28 cellular contexts compared by ENCODE assay signal in genomic region chr13:111483621-111483987, GRCh38.
"Had no signal": no experiment of that assay in that cellular context is flagged by ENCODE, and none has a peak within 500 bp of the region (broad histone marks: within the 10 kb centered on the region; RNA-seq: fewer than 3 reads in every experiment).

No MANE protein-coding gene starts in this region.

- H3K4me3 ChIP-seq: colonic mucosa, gastrocnemius medialis, heart left ventricle, lower lobe of right lung, mucosa of descending colon, pancreas, right lobe of liver, suprapubic skin, thyroid gland, uterus had no signal

- DNase-seq: effector CD8-positive, alpha-beta T cell; endodermal cell; foreskin fibroblast; gastrocnemius medialis; heart left ventricle; hippocampal formation; kidney glomerular epithelial cell; left colon; left ventricle myocardium superior; lower lobe of right lung; mucosa of descending colon; naive B cell; small intestine; stimulated activated CD4-positive, alpha-beta T cell treated with anti-CD3 and anti-CD28 coated beads, Interleukin-15, amount 100 ng/mL, for 24 hours; stimulated activated CD4-positive, alpha-beta T cell treated with anti-CD3 and anti-CD28 coated beads, Interleukin-2, amount 100 ng/mL, for 48 hours; stimulated activated naive B cell treated with anti-CD40 and anti-IgM and Interleukin-4, amounts not matched to agents 10 μg/mL and 1 μg/mL and 100 μg/mL, for 72 hours; thyroid gland; trophoblast cell; uterus had no signal

- H3K9me3 ChIP-seq: colonic mucosa, gastrocnemius medialis, neutrophil, pancreas, thyroid gland, uterus had no signal

- H3K27ac ChIP-seq: colonic mucosa, epithelial cell of prostate, gastrocnemius medialis, heart left ventricle, lower lobe of right lung, neutrophil, pancreas, right lobe of liver, suprapubic skin, thyroid gland, uterus had no signal

- H3K27me3 ChIP-seq: colonic mucosa, neutrophil, pancreas, right lobe of liver, thyroid gland, uterus had no signal

- FAIRE-seq: islet of Langerhans, pancreas, small intestine had no signal

- H3K4me1 ChIP-seq: colonic mucosa, gastrocnemius medialis, heart left ventricle, lower lobe of right lung, pancreas, right lobe of liver, suprapubic skin, thyroid gland, uterus had no signal

- ATAC-seq: esophagus mucosa; gastrocnemius medialis; heart left ventricle; left colon; left ventricle myocardium superior; lower lobe of right lung; mucosa of descending colon; natural killer cell treated with Interleukin-12 subunit alpha and Interleukin-12 subunit beta and Interleukin-15 and Interleukin-18, amount 100 ng/mL, for 72 hours; pancreas; right lobe of liver; stimulated activated naive B cell treated with anti-CD40 and anti-IgM and Interleukin-4, amounts not matched to agents 10 μg/mL and 1 μg/mL and 100 μg/mL, for 72 hours had no signal

- H3K36me3 ChIP-seq: colonic mucosa, gastrocnemius medialis, heart left ventricle, lower lobe of right lung, neutrophil, pancreas, right lobe of liver, suprapubic skin, thyroid gland, uterus had no signal
